Comparison of ENCODE assay signal across 15 cellular contexts in the genomic region with DNA sequence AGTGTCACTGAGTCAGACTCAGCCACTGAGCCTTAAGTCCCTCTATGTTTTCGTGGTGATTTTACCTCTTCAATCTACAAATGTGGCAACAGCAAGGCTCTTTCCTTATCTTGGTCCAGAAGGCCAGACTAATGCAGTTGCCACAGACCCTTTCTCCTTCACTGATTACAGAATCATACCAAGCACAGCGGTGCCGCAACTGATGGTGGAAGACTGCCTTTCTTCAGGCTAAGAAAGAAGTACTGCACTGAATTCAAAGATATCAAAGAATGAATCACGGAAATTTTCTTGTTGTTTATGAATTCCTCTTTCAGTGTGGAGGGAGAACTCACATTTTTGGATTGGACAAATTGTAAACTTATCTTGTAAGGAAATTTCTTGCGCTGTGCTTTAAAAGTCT. TPM values are rescaled to one million over a fixed set of nuclear protein-coding genes. Genes with fewer than 3 reads are reported as not detected.
DNase-seq lines count a peak whose midpoint lies in the region; ATAC-seq and TF ChIP-seq lines count a peak whose summit lies in the region.
"Had no signal": no experiment of that assay in that cellular context is flagged by ENCODE, and none has a peak within 500 bp of the region (broad histone marks: within the 10 kb centered on the region; RNA-seq: fewer than 3 reads in every experiment).

No MANE protein-coding gene starts in this region.

- H3K9me3 ChIP-seq in right atrium auricular region = no peaks in the 10 kb centered on the region
- H3K9me3 ChIP-seq in stomach = no peaks in the 10 kb centered on the region
- H3K9me3 ChIP-seq: thyroid gland had no signal

- H3K27ac ChIP-seq in right atrium auricular region = peak overlapping the region; percentile 4 to 29
- H3K27ac ChIP-seq in stomach = peak overlapping the region in 4 of 5 donors; percentile 1 to 59 (median 20)
- H3K27ac ChIP-seq: thyroid gland had no signal

- intact Hi-C loops in Right ventricle myocardium superior (cut with DNase I) (no loop called here), stomach (cut with DNase I; ENCODE audit: low total_unique reads) (no loop called here)

- DNase-seq in right atrium auricular region (ENCODE audit: low spot score) (no peak), Right ventricle myocardium superior (no peak), amniotic epithelial cell (ENCODE audit: low read depth) (peak; percentile 97), iris pigment epithelial cell (ENCODE audit: low read depth) (peak; percentile 64), stomach (no peak), NCI-H2171 (lab: John Stamatoyannopoulos, UW) (no peak)
- DNase-seq in activated effector memory CD4-positive, alpha-beta T cell treated with anti-CD3 and anti-CD28 coated beads, Interleukin-2, amount 50 U/mL, for 16 hours = no peak
- DNase-seq in activated T-cell treated with anti-CD3 and anti-CD28 coated beads, Interleukin-2, amount 50 U/mL, for 48 hours = no peak
- DNase-seq: activated CD4-positive, alpha-beta T cell treated with anti-CD3 and anti-CD28 coated beads for 4 hours; midbrain; NCI-H1694 treated with DMSO at 0.1 percent for 48 hours; NCI-H510A treated with DMSO at 0.1 percent for 48 hours; stimulated activated CD4-positive, alpha-beta T cell treated with anti-CD3 and anti-CD28 coated beads, Interleukin-4, amount 100 ng/mL, for 1 hour had no signal

- H3K4me1 ChIP-seq in right atrium auricular region (peaks cover 0 to 27% of the 10 kb centered on the region in 2 donors), stomach (peaks cover 6 to 46% (median 25%) of the 10 kb centered on the region in 4 donors)

- TF ChIP-seq POLR2A in stomach (IDR thresholded peaks at IDR 0.05) = no peak

- no peak overlapping the region for H3K4me3 ChIP-seq in right atrium auricular region
- H3K4me3 ChIP-seq in stomach = no peak overlapping the region
- H3K4me3 ChIP-seq: thyroid gland had no signal

- H3K36me3 ChIP-seq in right atrium auricular region (peaks cover 3% of the 10 kb centered on the region), stomach (peaks cover 0 to 47% (median 40%) of the 10 kb centered on the region in 4 donors)

- no peaks in the 10 kb centered on the region for H3K27me3 ChIP-seq in right atrium auricular region
- no peaks in the 10 kb centered on the region for H3K27me3 ChIP-seq in stomach
- H3K27me3 ChIP-seq: thyroid gland had no signal

- no peak for TF ChIP-seq CTCF in right atrium auricular region (IDR thresholded peaks at IDR 0.05)
- TF ChIP-seq CTCF in stomach (IDR thresholded peaks at IDR 0.05) = no peak

- no peak for ATAC-seq in Right ventricle myocardium superior (ENCODE audit: poor library complexity)
- ATAC-seq: sciatic nerve had no signal

- WGBS in stomach, 5 donors = 41 to 55% (median 43%) methylated on average over 5 of the region's 5 CpGs

- no peak for TF ChIP-seq EP300 in stomach (IDR thresholded peaks at IDR 0.05)

RNA-seq across cellular contexts. Expression of gene DCP1A, which starts 18.6 kb away (rescaled TPM):
- 10 to 100 TPM; 17.8 to 18.8 TPM for total RNA-seq in right atrium auricular region
- total RNA-seq in Right ventricle myocardium superior = 16.3 TPM
- total RNA-seq in stomach = 10 to 100 TPM; 10.7 to 20.6 (median 14.3) TPM
- polyA plus RNA-seq in stomach = 1 to 10 TPM; 4.5 to 8.7 (median 4.6) TPM

Comparison
In these comparisons a context has a peak if more than half of its experiments do, and no peak if none do; other contexts are left out.
1. DNase-seq: peak in amniotic epithelial cell (single experiment) and iris pigment epithelial cell (single experiment); none in right atrium auricular region (single experiment), Right ventricle myocardium superior (single experiment), stomach (single experiment), NCI-H2171 (single experiment), activated effector memory CD4-positive, alpha-beta T cell treated with anti-CD3 and anti-CD28 coated beads, Interleukin-2, amount 50 U/mL, for 16 hours (single experiment) and activated T-cell treated with anti-CD3 and anti-CD28 coated beads, Interleukin-2, amount 50 U/mL, for 48 hours (0 of 2).